8 cellular contexts compared by ENCODE assay signal in genomic region chr13:94674609-94675348, GRCh38. TPM values are rescaled to one million over a fixed set of nuclear protein-coding genes. Genes with fewer than 3 reads are reported as not detected.
DNase-seq lines count a peak whose midpoint lies in the region; ATAC-seq and TF ChIP-seq lines count a peak whose summit lies in the region.

No MANE protein-coding gene starts in this region.

- TF ChIP-seq CTCF in GM12865 (IDR thresholded peaks at IDR 0.05; ENCODE audit: insufficient read depth, low read depth, low read length, missing control alignments): peak; percentile 79
- TF ChIP-seq CTCF in sigmoid colon (IDR thresholded peaks at IDR 0.05): peak in 2 of 4 experiments; percentile 22 to 37

- TF ChIP-seq EP300 in sigmoid colon (IDR thresholded peaks at IDR 0.05): no peak

- no peaks in the 10 kb centered on the region for H3K36me3 ChIP-seq in sigmoid colon

- ATAC-seq in HG03103 (IDR thresholded peaks at IDR 0.05; ENCODE audit: low read depth, unreplicated experiment): peak; percentile 92
- ATAC-seq in activated CD8-positive, alpha-beta memory T cell treated with anti-CD3 and anti-CD28 coated beads, Interleukin-2, amount 10 ng/mL, durations not matched to agents 7 days and 5 days: no peak

- no peak overlapping the region for H3K4me3 Mint-ChIP-seq in activated CD8-positive, alpha-beta memory T cell treated with anti-CD3 and anti-CD28 coated beads, Interleukin-2, amount 10 ng/mL, durations not matched to agents 7 days and 5 days

- no peaks in the 10 kb centered on the region for H3K4me1 Mint-ChIP-seq in activated CD8-positive, alpha-beta memory T cell treated with anti-CD3 and anti-CD28 coated beads, Interleukin-2, amount 10 ng/mL, durations not matched to agents 7 days and 5 days

- WGBS in sigmoid colon, 2 donors: 20 to 28% methylated on average over 5 of the region's 5 CpGs

- no peaks in the 10 kb centered on the region for H3K9me3 Mint-ChIP-seq in activated CD8-positive, alpha-beta memory T cell treated with anti-CD3 and anti-CD28 coated beads, Interleukin-2, amount 10 ng/mL, durations not matched to agents 7 days and 5 days (ENCODE audit: low read depth)

- no peak for TF ChIP-seq POLR2A in sigmoid colon (IDR thresholded peaks at IDR 0.05)

- H3K27ac ChIP-seq in sigmoid colon: no peak overlapping the region

- intact Hi-C loops in sigmoid colon (cut with DNase I): loop anchor here (2.0 kb wide), 1 partner anchor 804 kb away; no protein-coding TSS in a partner anchor

- H3K4me3 ChIP-seq in GM12865 (ENCODE audit: low read depth, low read length) (no peak overlapping the region), sigmoid colon (no peak overlapping the region)

- no peaks in the 10 kb centered on the region for H3K4me1 ChIP-seq in sigmoid colon

- no peaks in the 10 kb centered on the region for H3K9me3 ChIP-seq in sigmoid colon

- no peak overlapping the region for H3K27ac Mint-ChIP-seq in activated CD8-positive, alpha-beta memory T cell treated with anti-CD3 and anti-CD28 coated beads, Interleukin-2, amount 10 ng/mL, durations not matched to agents 7 days and 5 days

- DNase-seq in A172 (ENCODE audit: low spot score) (peak; percentile 54), GM12865 (ENCODE audit: low read depth) (peak; percentile 74), NCI-H460 (ENCODE audit: extremely low read depth, low read depth) (peak; percentile 36), fibroblast of the conjunctiva (ENCODE audit: low read depth) (peak; percentile 10), retina (peak; percentile 58), sigmoid colon (no peak)
- peak; percentile 55 for DNase-seq in activated CD8-positive, alpha-beta memory T cell treated with anti-CD3 and anti-CD28 coated beads, Interleukin-2, amount 10 ng/mL, durations not matched to agents 7 days and 5 days

- H3K27me3 ChIP-seq in sigmoid colon: no peaks in the 10 kb centered on the region

- H3K27me3 Mint-ChIP-seq in activated CD8-positive, alpha-beta memory T cell treated with anti-CD3 and anti-CD28 coated beads, Interleukin-2, amount 10 ng/mL, durations not matched to agents 7 days and 5 days: peaks cover 46% of the 10 kb centered on the region

- no peaks in the 10 kb centered on the region for H3K36me3 Mint-ChIP-seq in activated CD8-positive, alpha-beta memory T cell treated with anti-CD3 and anti-CD28 coated beads, Interleukin-2, amount 10 ng/mL, durations not matched to agents 7 days and 5 days

- CTCF ChIA-PET in activated CD8-positive, alpha-beta memory T cell treated with anti-CD3 and anti-CD28 coated beads, Interleukin-2, amount 10 ng/mL, durations not matched to agents 7 days and 5 days (lab: Charles Lee): interaction anchor here (1.0 to 2.3 kb wide), 3 partner anchors 23 to 803 kb away, joined by 3 to 7 read pairs (median 3); no protein-coding TSS in a partner anchor

RNA-seq across cellular contexts. Expression of gene SOX21, which starts 37.6 kb away (rescaled TPM):
- not detected in 2 replicates for total RNA-seq in A172 (2014; rRNA removed; shearing (Covaris generic))
- 0.09 TPM in 1 of 2 replicates, not detected in the other for total RNA-seq in NCI-H460 (2014; rRNA removed; shearing (Covaris generic))
- polyA plus RNA-seq in NCI-H460 (2014; cell fraction: nucleus; rRNA removed): not detected in 2 replicates
- not detected for total RNA-seq in activated CD8-positive, alpha-beta memory T cell treated with anti-CD3 and anti-CD28 coated beads, Interleukin-2, amount 10 ng/mL, durations not matched to agents 7 days and 5 days
- not detected for total RNA-seq in sigmoid colon
- under 1 TPM in 1 of 3 donors, not detected in 2; 0.60 TPM for polyA plus RNA-seq in sigmoid colon
